In the genomic region with DNA sequence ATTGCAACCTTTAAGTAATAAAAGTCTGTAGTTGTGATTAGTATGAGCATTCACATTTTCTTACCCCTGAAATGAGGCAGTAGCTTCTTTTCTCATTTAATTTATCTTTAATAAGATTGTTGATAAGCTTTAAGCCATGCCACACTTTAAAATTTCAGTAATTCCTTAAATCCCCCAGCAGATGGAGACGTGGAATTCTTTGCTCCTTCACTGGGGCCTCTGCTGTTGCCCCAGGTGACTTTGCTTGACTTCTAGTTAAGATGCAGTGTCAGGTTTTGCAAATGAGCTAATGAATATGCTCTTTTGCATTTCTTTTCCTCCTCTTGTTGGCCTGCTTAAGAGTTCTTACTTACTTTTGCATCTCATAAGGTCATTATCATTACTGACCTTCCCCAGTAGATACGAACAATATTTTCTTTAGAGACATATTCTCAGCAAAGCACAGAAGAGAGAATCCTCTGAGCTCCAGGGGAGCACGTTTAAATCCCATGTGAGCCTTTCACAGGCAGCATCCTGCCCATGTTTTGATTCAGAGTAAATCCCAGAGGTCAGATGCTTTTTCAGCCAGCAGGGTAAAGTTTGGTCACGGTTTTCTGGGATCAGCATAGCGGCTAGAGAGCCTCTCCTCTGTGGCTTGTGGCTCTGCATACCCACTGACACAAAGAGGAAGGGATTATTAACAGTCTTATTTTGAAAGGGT, we compare ENCODE assay signal across 9 cellular contexts.
DNase-seq lines count a peak whose midpoint lies in the region; ATAC-seq, FAIRE-seq and TF ChIP-seq lines count a peak whose summit lies in the region.
"Had no signal": no experiment of that assay in that cellular context is flagged by ENCODE, and none has a peak within 500 bp of the region (broad histone marks: within the 10 kb centered on the region; RNA-seq: fewer than 3 reads in every experiment).

No MANE protein-coding gene starts in this region.

- H3K9me3 Mint-ChIP-seq in Caco-2 (ENCODE audit: unreplicated experiment) = no peaks in the 10 kb centered on the region

- CTCF ChIA-PET in Caco-2 (lab: Charles Lee) = interaction anchor here (0.6 to 1.7 kb wide), 10 partner anchors 14 to 691 kb away, joined by 3 to 14 read pairs (median 4); no protein-coding TSS in a partner anchor

- H3K9me3 ChIP-seq in Caco-2 (no peaks in the 10 kb centered on the region), kidney (ENCODE audit: control insufficient read depth in 1 of 2, low read length in 2 of 2) (no peaks in the 10 kb centered on the region)

- H3K4me1 ChIP-seq in Caco-2 = peaks cover 13% of the 10 kb centered on the region
- H3K4me1 ChIP-seq in kidney (ENCODE audit: control insufficient read depth in 1 of 2, insufficient read depth in 1 of 2, low read depth in 1 of 2, low read length in 2 of 2) = peaks cover 3 to 9% of the 10 kb centered on the region in 2 donors

- no peak overlapping the region for H3K4me3 ChIP-seq in Caco-2 (ENCODE audit: low read depth, low read length)
- H3K4me3 ChIP-seq in kidney (ENCODE audit: low read length in 2 of 2) = no peak overlapping the region

- ATAC-seq in HG03460 (IDR thresholded peaks at IDR 0.05; ENCODE audit: unreplicated experiment) (no peak), GM18909 (IDR thresholded peaks at IDR 0.05; ENCODE audit: poor library complexity, unreplicated experiment) (no peak)

- DNase-seq in Caco-2 (peak in 1 of 2 experiments; percentile 44), astrocyte of the hippocampus (ENCODE audit: low read depth, low spot score) (peak; percentile 65), kidney (no peak), NOMO-1 (lab: John Stamatoyannopoulos, UW; ENCODE audit: unreplicated experiment in 2 of 2) (no peak)
- DNase-seq in stimulated activated CD4-positive, alpha-beta T cell treated with anti-CD3 and anti-CD28 coated beads, Interleukin-2, amount 100 ng/mL, for 24 hours = no peak

- no peaks in the 10 kb centered on the region for H3K27me3 ChIP-seq in Caco-2 (replicated peaks; ENCODE audit: control insufficient read depth, insufficient read depth, low read length)

- H3K36me3 ChIP-seq in Caco-2 (ENCODE audit: control insufficient read depth, insufficient read depth, low read length) (peaks cover 1% of the 10 kb centered on the region; the same call in 1 of the 2 replicates), kidney (ENCODE audit: control insufficient read depth in 1 of 2, insufficient read depth in 2 of 2, low read length in 2 of 2) (no peaks in the 10 kb centered on the region)

- BruUV-seq in Caco-2 (replicated peaks; lab: Mats Ljungman, UMichigan) = no TSS peak

- TF ChIP-seq CTCF in Caco-2 (IDR thresholded peaks at IDR 0.05; ENCODE audit: insufficient read depth in 1 of 2, low read depth in 1 of 2, low read length in 1 of 2, severe bottlenecking in 1 of 2, unreplicated experiment in 1 of 2) (peak; percentile 52 to 56), LNCAP (IDR thresholded peaks at IDR 0.05) (peak; percentile 63), kidney (IDR thresholded peaks at IDR 0.05; ENCODE audit: borderline replicate concordance, extremely low read depth, insufficient read depth) (peak; percentile 41)

- H3K4me3 Mint-ChIP-seq in Caco-2 (ENCODE audit: unreplicated experiment) = no peak overlapping the region

- peak overlapping the region; percentile 10 to 18 for H3K27ac ChIP-seq in kidney (ENCODE audit: low read depth in 2 of 2, low read length in 2 of 2)
- H3K27ac ChIP-seq: HL-60 had no signal

- intact Hi-C loops in Caco-2 (cut with micrococcal nuclease; ENCODE audit: unreplicated experiment) (loop anchor here (10.0 kb wide), 1 partner anchor 135 kb away; no protein-coding TSS in a partner anchor), kidney (cut with DNase I) (no loop called here)

- peaks cover 14% of the 10 kb centered on the region for H3K4me1 Mint-ChIP-seq in Caco-2 (ENCODE audit: low read depth, unreplicated experiment)

- POLR2A ChIA-PET in Caco-2 (lab: Charles Lee) = no interaction called here

- H3K27me3 Mint-ChIP-seq in Caco-2 (ENCODE audit: insufficient read depth, unreplicated experiment) = no peaks in the 10 kb centered on the region

- no peak overlapping the region for H3K27ac Mint-ChIP-seq in Caco-2 (ENCODE audit: unreplicated experiment)

- peak; percentile 35 for FAIRE-seq in kidney (lab: Jason Lieb, UNC)

- peaks cover 11% of the 10 kb centered on the region for H3K36me3 Mint-ChIP-seq in Caco-2 (ENCODE audit: insufficient read depth, unreplicated experiment)

- H3K9ac ChIP-seq in kidney (ENCODE audit: low read length in 2 of 2) = no peak overlapping the region
